Comparison of ENCODE assay signal across 30 cellular contexts in the genomic region with DNA sequence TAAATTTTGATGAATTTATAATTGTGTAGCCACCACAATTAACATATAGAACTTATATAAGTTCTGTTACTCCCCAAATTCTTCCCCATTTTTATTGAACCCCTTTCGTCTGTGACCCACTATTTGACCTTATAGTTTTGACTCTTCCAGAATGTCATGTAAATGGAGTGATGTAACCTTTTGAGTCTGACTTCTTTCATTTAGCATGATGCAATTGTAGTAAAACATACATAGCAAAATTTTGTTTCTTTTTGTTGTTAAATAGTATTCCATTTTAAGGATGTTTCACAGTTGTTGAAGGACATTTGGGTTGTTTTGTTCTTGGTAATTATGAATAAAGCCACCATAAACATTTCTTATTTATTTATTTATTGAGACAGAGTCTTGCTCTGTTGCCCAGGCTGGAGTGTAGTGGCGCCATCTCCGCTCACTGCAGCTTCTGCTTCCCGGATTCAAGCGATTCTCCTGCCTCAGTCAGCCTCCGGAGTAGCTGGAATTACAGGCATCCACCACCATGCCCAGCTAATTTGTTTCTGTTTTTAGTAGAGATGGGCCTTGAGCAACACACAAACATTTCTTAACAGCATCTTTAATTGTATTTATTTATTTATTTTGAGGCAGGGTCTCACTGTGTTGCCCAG.
"Had no signal": no experiment of that assay in that cellular context is flagged by ENCODE, and none has a peak within 500 bp of the region (broad histone marks: within the 10 kb centered on the region; RNA-seq: fewer than 3 reads in every experiment).

No MANE protein-coding gene starts in this region.

- H3K27ac ChIP-seq: adrenal gland, colonic mucosa, SK-N-MC had no signal

- H3K4me3 ChIP-seq: adrenal gland, colonic mucosa, SK-N-MC had no signal

- H3K9me3 Mint-ChIP-seq: activated CD4-positive, alpha-beta memory T cell treated with anti-CD3 and anti-CD28 coated beads, Interleukin-2, amount 10 ng/mL, durations not matched to agents 7 days and 5 days had no signal

- H3K27ac Mint-ChIP-seq: activated B cell treated with CpG ODN at 0.5 μM for 24 hours; activated CD4-positive, alpha-beta memory T cell treated with anti-CD3 and anti-CD28 coated beads, Interleukin-2, amount 10 ng/mL, durations not matched to agents 7 days and 5 days; activated CD4-positive, alpha-beta T cell treated with anti-CD3 and anti-CD28 coated beads, Interleukin-2, amount 10 ng/mL, durations not matched to agents 7 days and 5 days; T-cell had no signal

- H3K36me3 ChIP-seq: adrenal gland, colonic mucosa had no signal

- H3K27me3 ChIP-seq: adrenal gland, colonic mucosa had no signal

- DNase-seq: activated B cell treated with CpG ODN at 0.5 μM for 24 hours; activated CD4-positive, alpha-beta memory T cell treated with anti-CD3 and anti-CD28 coated beads, Interleukin-2, amount 10 ng/mL, durations not matched to agents 7 days and 5 days; activated CD4-positive, alpha-beta T cell treated with anti-CD3 and anti-CD28 coated beads for 1 hour; activated CD4-positive, alpha-beta T cell treated with anti-CD3 and anti-CD28 coated beads, Interleukin-2, amount 10 ng/mL, durations not matched to agents 7 days and 5 days; activated CD8-positive, alpha-beta memory T cell treated with anti-CD3 and anti-CD28 coated beads, Interleukin-2, amount 50 U/mL, for 48 hours; activated effector memory CD4-positive, alpha-beta T cell treated with anti-CD3 and anti-CD28 coated beads, Interleukin-2, amount 50 U/mL, for 16 hours; activated naive CD4-positive, alpha-beta T cell treated with Interleukin-2 at 50 U/mL for 16 hours; activated T-cell treated with anti-CD3 and anti-CD28 coated beads, Interleukin-2, amount 50 U/mL, for 1 hour; adrenal gland; anterior cingulate cortex; cerebellar nuclear complex; colonic mucosa; MM.1S; NCI-H1092; NCI-H1417; NCI-H1930; NCI-H2171; NCI-H2227 treated with DMSO at 0.1 percent for 48 hours; NCI-H446 treated with DMSO at 0.1 percent for 48 hours; NCI-H526; NCI-H774; RPMI8226; T-cell; T-helper 2 cell; T1000 had no signal

- H3K27me3 Mint-ChIP-seq: activated B cell treated with CpG ODN at 0.5 μM for 24 hours; activated CD4-positive, alpha-beta memory T cell treated with anti-CD3 and anti-CD28 coated beads, Interleukin-2, amount 10 ng/mL, durations not matched to agents 7 days and 5 days; activated CD4-positive, alpha-beta T cell treated with anti-CD3 and anti-CD28 coated beads, Interleukin-2, amount 10 ng/mL, durations not matched to agents 7 days and 5 days; T-cell had no signal

- FAIRE-seq: TTC549 had no signal

- H3K4me3 Mint-ChIP-seq: activated B cell treated with CpG ODN at 0.5 μM for 24 hours; activated CD4-positive, alpha-beta memory T cell treated with anti-CD3 and anti-CD28 coated beads, Interleukin-2, amount 10 ng/mL, durations not matched to agents 7 days and 5 days; activated CD4-positive, alpha-beta T cell treated with anti-CD3 and anti-CD28 coated beads, Interleukin-2, amount 10 ng/mL, durations not matched to agents 7 days and 5 days; T-cell had no signal

- ATAC-seq: activated naive CD4-positive, alpha-beta T cell treated with anti-CD3 and anti-CD28 coated beads, Interleukin-2, amount 50 U/mL, for 72 hours; Panc1; Right ventricle myocardium inferior; T-cell had no signal

- H3K9me3 ChIP-seq: adrenal gland, colonic mucosa had no signal

- H3K4me1 ChIP-seq: adrenal gland, colonic mucosa had no signal
